In the genomic region with DNA sequence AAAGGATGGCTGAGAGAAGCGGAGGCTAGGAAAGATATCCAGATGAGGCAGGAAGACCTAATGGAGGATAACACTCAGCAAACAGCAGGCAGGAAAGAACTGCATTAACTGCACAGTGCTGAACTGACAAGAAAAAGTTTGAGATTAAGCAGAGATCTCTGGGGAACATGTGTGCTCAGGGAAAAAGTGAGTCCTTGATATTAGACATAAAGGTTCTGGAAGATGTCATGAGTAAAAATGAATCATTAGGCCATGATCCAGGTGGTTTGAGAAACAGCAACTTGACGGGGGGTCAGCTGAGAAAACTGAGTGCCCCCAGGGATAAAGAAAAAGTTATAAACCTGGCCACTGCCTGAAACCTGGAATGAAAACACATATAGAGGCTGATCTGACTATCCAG, we compare ENCODE assay signal across 16 cellular contexts.
"Had no signal": no experiment of that assay in that cellular context is flagged by ENCODE, and none has a peak within 500 bp of the region (broad histone marks: within the 10 kb centered on the region; RNA-seq: fewer than 3 reads in every experiment).

No MANE protein-coding gene starts in this region.

- H3K27me3 Mint-ChIP-seq: activated CD4-positive, alpha-beta T cell treated with anti-CD3 and anti-CD28 coated beads, Interleukin-2, amount 10 ng/mL, durations not matched to agents 24 days and 14 days had no signal

- DNase-seq: activated CD4-positive, alpha-beta T cell treated with anti-CD3 and anti-CD28 coated beads, Interleukin-2, amount 10 ng/mL, durations not matched to agents 24 days and 14 days; activated CD4-positive, CD25-positive, alpha-beta regulatory T cell; activated CD8-positive, alpha-beta memory T cell treated with anti-CD3 and anti-CD28 coated beads, Interleukin-2, amount 50 U/mL, for 4 hours; activated CD8-positive, alpha-beta T cell treated with anti-CD3 and anti-CD28 coated beads, Interleukin-2, amount 10 ng/mL, durations not matched to agents 7 days and 5 days; activated naive CD8-positive, alpha-beta T cell treated with anti-CD3 and anti-CD28 coated beads, Interleukin-2, amount 10 ng/mL, durations not matched to agents 7 days and 5 days; colonic mucosa; effector CD4-positive, alpha-beta T cell; islet precursor cell; natural killer cell; stimulated activated CD4-positive, alpha-beta T cell treated with anti-CD3 and anti-CD28 coated beads, Interleukin-12 subunit alpha, Interleukin-12 subunit beta, amount 100 ng/mL, for 4 hours; stimulated activated CD4-positive, alpha-beta T cell treated with anti-CD3 and anti-CD28 coated beads, Interleukin-2, amount 100 ng/mL, for 24 hours; T-helper 2 cell; thyroid gland had no signal

- H3K27ac Mint-ChIP-seq: activated CD4-positive, alpha-beta T cell treated with anti-CD3 and anti-CD28 coated beads, Interleukin-2, amount 10 ng/mL, durations not matched to agents 24 days and 14 days; activated CD8-positive, alpha-beta T cell treated with anti-CD3 and anti-CD28 coated beads, Interleukin-2, amount 10 ng/mL, durations not matched to agents 7 days and 5 days; activated naive CD8-positive, alpha-beta T cell treated with anti-CD3 and anti-CD28 coated beads, Interleukin-2, amount 10 ng/mL, durations not matched to agents 7 days and 5 days; natural killer cell had no signal

- ATAC-seq: activated CD8-positive, alpha-beta T cell treated with anti-CD3 and anti-CD28 coated beads, Interleukin-2, amount 10 ng/mL, durations not matched to agents 7 days and 5 days; left lobe of liver; natural killer cell had no signal

- H3K9me3 Mint-ChIP-seq: activated CD4-positive, alpha-beta T cell treated with anti-CD3 and anti-CD28 coated beads, Interleukin-2, amount 10 ng/mL, durations not matched to agents 24 days and 14 days; activated naive CD8-positive, alpha-beta T cell treated with anti-CD3 and anti-CD28 coated beads, Interleukin-2, amount 10 ng/mL, durations not matched to agents 7 days and 5 days; natural killer cell had no signal

- H3K4me1 Mint-ChIP-seq: activated naive CD8-positive, alpha-beta T cell treated with anti-CD3 and anti-CD28 coated beads, Interleukin-2, amount 10 ng/mL, durations not matched to agents 7 days and 5 days; natural killer cell had no signal

- H3K4me3 ChIP-seq: colonic mucosa, thyroid gland had no signal

- H3K27ac ChIP-seq: colonic mucosa, neutrophil, parathyroid adenoma, thyroid gland had no signal

- H3K4me3 Mint-ChIP-seq: activated CD4-positive, alpha-beta T cell treated with anti-CD3 and anti-CD28 coated beads, Interleukin-2, amount 10 ng/mL, durations not matched to agents 24 days and 14 days; activated CD8-positive, alpha-beta T cell treated with anti-CD3 and anti-CD28 coated beads, Interleukin-2, amount 10 ng/mL, durations not matched to agents 7 days and 5 days; activated naive CD8-positive, alpha-beta T cell treated with anti-CD3 and anti-CD28 coated beads, Interleukin-2, amount 10 ng/mL, durations not matched to agents 7 days and 5 days; natural killer cell had no signal

- H3K36me3 Mint-ChIP-seq: activated naive CD8-positive, alpha-beta T cell treated with anti-CD3 and anti-CD28 coated beads, Interleukin-2, amount 10 ng/mL, durations not matched to agents 7 days and 5 days; natural killer cell had no signal
